12 cellular contexts compared by ENCODE assay signal in genomic region chr2:5725794-5726463, GRCh38. TPM values are rescaled to one million over a fixed set of nuclear protein-coding genes. Genes with fewer than 3 reads are reported as not detected.
DNase-seq lines count a peak whose midpoint lies in the region; ATAC-seq and TF ChIP-seq lines count a peak whose summit lies in the region.
"Had no signal": no experiment of that assay in that cellular context is flagged by ENCODE, and none has a peak within 500 bp of the region (broad histone marks: within the 10 kb centered on the region; RNA-seq: fewer than 3 reads in every experiment).

No MANE protein-coding gene starts in this region.

- H3K4me1 ChIP-seq in left ventricle myocardium inferior, result peaks cover 9% of the 10 kb centered on the region
- H3K4me1 ChIP-seq in thoracic aorta (ENCODE audit: control insufficient read depth in 1 of 2, low read depth in 2 of 2), result peaks cover 0 to 9% of the 10 kb centered on the region in 2 donors
- no peaks in the 10 kb centered on the region for H3K4me1 ChIP-seq in foreskin keratinocyte

- H3K4me3 Mint-ChIP-seq in activated T-helper 17 cell treated with anti-CD3 and anti-CD28 coated beads, Interleukin-2, amount 50 U/mL, for 72 hours, result peak overlapping the region; percentile 19
- peak overlapping the region in 5 of 8 donors; percentile 9 to 67 (median 30) for H3K4me3 Mint-ChIP-seq in naive B cell

- no peaks in the 10 kb centered on the region for H3K4me1 Mint-ChIP-seq in activated T-helper 17 cell treated with anti-CD3 and anti-CD28 coated beads, Interleukin-2, amount 50 U/mL, for 72 hours
- H3K4me1 Mint-ChIP-seq in naive B cell, result peaks cover 0 to 6% (median 0%) of the 10 kb centered on the region in 3 donors

- H3K36me3 Mint-ChIP-seq in activated T-helper 17 cell treated with anti-CD3 and anti-CD28 coated beads, Interleukin-2, amount 50 U/mL, for 72 hours (ENCODE audit: low read depth), result no peaks in the 10 kb centered on the region
- no peaks in the 10 kb centered on the region for H3K36me3 Mint-ChIP-seq in naive B cell

- DNase-seq in left ventricle myocardium inferior, result no peak
- DNase-seq in naive B cell, result no peak
- DNase-seq in thoracic aorta (ENCODE audit: low spot score), result no peak
- DNase-seq in foreskin keratinocyte, result no peak
- DNase-seq in HT-29 (ENCODE audit: low spot score), result no peak
- DNase-seq: NCI-H187 treated with DMSO at 0.1 percent for 48 hours had no signal

- H3K27ac ChIP-seq in left ventricle myocardium inferior (replicated peaks), result no peak overlapping the region
- no peak overlapping the region for H3K27ac ChIP-seq in thoracic aorta
- no peak overlapping the region for H3K27ac ChIP-seq in foreskin keratinocyte
- H3K27ac ChIP-seq: HL-60, VCaP had no signal

- H3K27me3 Mint-ChIP-seq in activated T-helper 17 cell treated with anti-CD3 and anti-CD28 coated beads, Interleukin-2, amount 50 U/mL, for 72 hours, result peaks cover 15% of the 10 kb centered on the region
- peaks cover 8 to 25% (median 10%) of the 10 kb centered on the region in 3 donors for H3K27me3 Mint-ChIP-seq in naive B cell

- H3K27ac Mint-ChIP-seq in activated T-helper 17 cell treated with anti-CD3 and anti-CD28 coated beads, Interleukin-2, amount 50 U/mL, for 72 hours, result no peak overlapping the region
- peak overlapping the region in 1 of 6 donors; percentile 26 for H3K27ac Mint-ChIP-seq in naive B cell

- intact Hi-C loops in left ventricle myocardium inferior (cut with micrococcal nuclease), result no loop called here

- ATAC-seq in activated T-helper 17 cell treated with anti-CD3 and anti-CD28 coated beads, Interleukin-2, amount 50 U/mL, for 72 hours (replicated peaks), result no peak
- ATAC-seq in naive B cell (ENCODE audit: low read depth in 2 of 2) (no peak), thoracic aorta (ENCODE audit: insufficient number of reproducible peaks, low FRiP score, low read depth) (no peak), foreskin keratinocyte (no peak), GM18870 (IDR thresholded peaks at IDR 0.05; ENCODE audit: unreplicated experiment) (no peak)
- ATAC-seq: Panc1 had no signal

- TF ChIP-seq CTCF in left ventricle myocardium inferior (IDR thresholded peaks at IDR 0.05; ENCODE audit: borderline replicate concordance) (no peak), thoracic aorta (IDR thresholded peaks at IDR 0.05) (no peak), foreskin keratinocyte (conservative IDR thresholded peaks at IDR 0.05) (no peak)

- H3K9me3 Mint-ChIP-seq in activated T-helper 17 cell treated with anti-CD3 and anti-CD28 coated beads, Interleukin-2, amount 50 U/mL, for 72 hours, result no peaks in the 10 kb centered on the region
- H3K9me3 Mint-ChIP-seq in naive B cell, result peaks cover 0 to 3% (median 0%) of the 10 kb centered on the region in 7 donors

- H3K27me3 ChIP-seq in left ventricle myocardium inferior (ENCODE audit: low read depth), result peaks cover 9% of the 10 kb centered on the region
- H3K27me3 ChIP-seq in thoracic aorta (replicated peaks; ENCODE audit: insufficient read depth), result no peaks in the 10 kb centered on the region
- no peaks in the 10 kb centered on the region for H3K27me3 ChIP-seq in foreskin keratinocyte

- H3K9me3 ChIP-seq in left ventricle myocardium inferior (replicated peaks) (no peaks in the 10 kb centered on the region), thoracic aorta (no peaks in the 10 kb centered on the region)

- no peaks in the 10 kb centered on the region for H3K36me3 ChIP-seq in left ventricle myocardium inferior
- no peaks in the 10 kb centered on the region for H3K36me3 ChIP-seq in thoracic aorta

- peak overlapping the region; percentile 58 for H3K4me3 ChIP-seq in left ventricle myocardium inferior
- peak overlapping the region; percentile 64 for H3K4me3 ChIP-seq in thoracic aorta

RNA-seq across cellular contexts. Expression of gene SOX11, which starts 33.7 kb away (rescaled TPM):
- total RNA-seq in activated T-helper 17 cell treated with anti-CD3 and anti-CD28 coated beads, Interleukin-2, amount 50 U/mL, for 72 hours, result not detected
- total RNA-seq in left ventricle myocardium inferior (0.93 TPM), thoracic aorta (not detected), foreskin keratinocyte (3.4 and 3.8 TPM in 2 replicates)
- polyA plus RNA-seq in naive B cell (ENCODE audit: low read depth in 6 of 6) (not detected), foreskin keratinocyte (1.5 and 1.7 TPM in 2 replicates)
- not detected in 2 replicates for total RNA-seq in HT-29 (2014; rRNA removed; shearing (Covaris generic))
- total RNA-seq: endothelial cell of umbilical vein had no signal
- polyA plus RNA-seq: endothelial cell of umbilical vein had no signal
